Comparison of ENCODE assay signal across 23 cellular contexts in genomic region chr11:117871160-117871559, GRCh38. TPM values are rescaled to one million over a fixed set of nuclear protein-coding genes. Genes with fewer than 3 reads are reported as not detected.
"Had no signal": no experiment of that assay in that cellular context is flagged by ENCODE, and none has a peak within 500 bp of the region (broad histone marks: within the 10 kb centered on the region; RNA-seq: fewer than 3 reads in every experiment).

No MANE protein-coding gene starts in this region.

- H3K4me1 ChIP-seq: prostate gland had no signal

- H3K36me3 Mint-ChIP-seq: naive B cell had no signal

- H3K4me3 Mint-ChIP-seq: activated B cell treated with CpG ODN at 0.5 μM for 24 hours; activated CD4-positive, alpha-beta T cell treated with anti-CD3 and anti-CD28 coated beads for 36 hours; activated naive CD8-positive, alpha-beta T cell treated with anti-CD3 and anti-CD28 coated beads, Interleukin-2, amount 50 U/mL, for 24 hours; activated T-cell treated with anti-CD3 and anti-CD28 coated beads, Interleukin-2, amount 50 U/mL, for 4 hours; effector memory CD8-positive, alpha-beta T cell; neural progenitor cell; stimulated activated naive CD8-positive, alpha-beta T cell treated with anti-CD3 and anti-CD28 coated beads, Interleukin-15, Interleukin-2, amounts not matched to agents 100 ng/mL and 50 ng/mL, for 24 hours; T-helper 1 cell treated with Interleukin-12 subunit alpha and Interleukin-12 subunit beta and Interleukin-4 antibody, amounts not matched to agents 30 μg/mL and 1 μg/mL, for 36 hours had no signal

- H3K36me3 ChIP-seq: neural progenitor cell, prostate gland had no signal

- DNase-seq: activated B cell treated with CpG ODN at 0.5 μM for 24 hours; activated CD4-positive, alpha-beta T cell treated with anti-CD3 and anti-CD28 coated beads for 36 hours; activated CD4-positive, alpha-beta T cell treated with anti-CD3 and anti-CD28 coated beads, Interleukin-2, amount 50 U/mL, for 48 hours; activated CD8-positive, alpha-beta memory T cell treated with anti-CD3 and anti-CD28 coated beads, Interleukin-2, amount 50 U/mL, for 48 hours; activated naive CD4-positive, alpha-beta T cell treated with anti-CD3 and anti-CD28 coated beads, Interleukin-2, amount 50 U/mL, for 16 hours; activated naive CD8-positive, alpha-beta T cell treated with anti-CD3 and anti-CD28 coated beads, Interleukin-2, amount 50 U/mL, for 24 hours; activated T-cell treated with anti-CD3 and anti-CD28 coated beads, Interleukin-2, amount 50 U/mL, for 4 hours; body of pancreas; effector memory CD8-positive, alpha-beta T cell; foreskin melanocyte; hypothalamus; mesenchymal stem cell; mucosa of descending colon; naive B cell; stimulated activated CD4-positive, alpha-beta T cell treated with anti-CD3 and anti-CD28 coated beads, Interleukin-4, amount 100 ng/mL, for 24 hours; T1000 had no signal

- H3K9me3 Mint-ChIP-seq: activated B cell treated with CpG ODN at 0.5 μM for 24 hours; activated naive CD8-positive, alpha-beta T cell treated with anti-CD3 and anti-CD28 coated beads, Interleukin-2, amount 50 U/mL, for 24 hours; activated T-cell treated with anti-CD3 and anti-CD28 coated beads, Interleukin-2, amount 50 U/mL, for 4 hours; effector memory CD8-positive, alpha-beta T cell; naive B cell; neural progenitor cell; stimulated activated naive CD8-positive, alpha-beta T cell treated with anti-CD3 and anti-CD28 coated beads, Interleukin-15, Interleukin-2, amounts not matched to agents 100 ng/mL and 50 ng/mL, for 24 hours; T-helper 1 cell treated with Interleukin-12 subunit alpha and Interleukin-12 subunit beta and Interleukin-4 antibody, amounts not matched to agents 30 μg/mL and 1 μg/mL, for 36 hours had no signal

- H3K27me3 ChIP-seq: neural progenitor cell had no signal

- H3K4me3 ChIP-seq: body of pancreas, mucosa of descending colon, neural progenitor cell, prostate gland had no signal

- H3K9me3 ChIP-seq: body of pancreas, mucosa of descending colon, prostate gland had no signal

- H3K27ac ChIP-seq: neural progenitor cell had no signal

- ATAC-seq: activated CD4-positive, alpha-beta T cell treated with anti-CD3 and anti-CD28 coated beads for 36 hours; activated naive CD8-positive, alpha-beta T cell treated with anti-CD3 and anti-CD28 coated beads, Interleukin-2, amount 50 U/mL, for 24 hours; activated T-cell treated with anti-CD3 and anti-CD28 coated beads, Interleukin-2, amount 50 U/mL, for 4 hours; body of pancreas; effector memory CD8-positive, alpha-beta T cell; esophagus mucosa; mucosa of descending colon had no signal

- H3K27ac Mint-ChIP-seq: activated B cell treated with CpG ODN at 0.5 μM for 24 hours; activated CD4-positive, alpha-beta T cell treated with anti-CD3 and anti-CD28 coated beads for 36 hours; activated naive CD8-positive, alpha-beta T cell treated with anti-CD3 and anti-CD28 coated beads, Interleukin-2, amount 50 U/mL, for 24 hours; effector memory CD8-positive, alpha-beta T cell; naive B cell; neural progenitor cell; T-helper 1 cell treated with Interleukin-12 subunit alpha and Interleukin-12 subunit beta and Interleukin-4 antibody, amounts not matched to agents 30 μg/mL and 1 μg/mL, for 36 hours had no signal

RNA-seq across cellular contexts. Expression of gene FXYD6, which starts 5.3 kb away (rescaled TPM):
- total RNA-seq: activated B cell treated with CpG ODN at 0.5 μM for 24 hours, osteoblast had no signal

RNA-seq across cellular contexts. Expression of gene FXYD2, which starts 46.6 kb away (rescaled TPM):
- total RNA-seq: esophagus mucosa, osteoblast had no signal

RNA-seq across cellular contexts. Expression of gene TMPRSS13, which starts 58.0 kb away (rescaled TPM):
- total RNA-seq: dermis microvascular lymphatic vessel endothelial cell, osteoblast had no signal
